8 cellular contexts compared by ENCODE assay signal in the genomic region with DNA sequence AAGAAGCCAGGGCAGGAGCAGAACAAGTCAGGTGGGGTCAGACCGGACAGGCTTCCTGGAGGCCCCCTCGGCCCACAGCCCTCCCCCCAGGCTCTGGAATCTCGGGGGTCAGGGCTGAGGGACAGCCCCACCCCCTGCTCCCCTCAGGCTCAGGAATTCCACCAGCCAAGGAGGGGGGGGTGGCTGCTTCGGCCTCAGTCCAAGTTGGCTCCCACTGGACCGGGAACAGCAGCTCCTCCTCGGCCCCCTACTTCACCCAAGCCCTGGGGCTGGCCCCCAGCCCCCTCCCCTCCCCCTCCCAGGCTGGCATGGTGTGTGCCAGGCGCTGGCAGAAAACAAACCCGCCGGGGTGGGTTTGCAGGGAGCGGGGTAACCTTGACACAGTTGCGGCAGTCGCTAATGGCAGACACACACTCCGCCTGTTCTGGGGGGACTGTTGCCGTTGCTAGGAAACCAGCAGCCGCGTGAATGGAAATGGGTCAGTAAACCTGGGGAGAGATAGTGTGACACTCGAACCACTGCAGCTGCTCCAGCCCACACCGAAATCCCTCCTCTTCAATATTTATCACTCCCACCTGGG. TPM values are rescaled to one million over a fixed set of nuclear protein-coding genes. Genes with fewer than 3 reads are reported as not detected.
DNase-seq lines count a peak whose midpoint lies in the region; ATAC-seq lines count a peak whose summit lies in the region.

No MANE protein-coding gene starts in this region.

- peak overlapping the region; percentile 69 for H2AK5ac ChIP-seq in mesenchymal stem cell (ENCODE audit: low read length, severe bottlenecking)

- ATAC-seq in GM18868 (IDR thresholded peaks at IDR 0.05; ENCODE audit: unreplicated experiment) = no peak
- no peak for ATAC-seq in GM19397 (IDR thresholded peaks at IDR 0.05; ENCODE audit: unreplicated experiment)

- H2BK12ac ChIP-seq in mesenchymal stem cell (ENCODE audit: low read length in 2 of 2) = peak overlapping the region; percentile 11 to 15

- H3K36me3 ChIP-seq in mesenchymal stem cell (ENCODE audit: control insufficient read depth in 1 of 2, insufficient read depth in 2 of 2, low read depth in 1 of 2, low read length in 2 of 2) (peaks cover 0 to 8% of the 10 kb centered on the region in 2 experiments), subcutaneous abdominal adipose tissue (ENCODE audit: control insufficient read depth in 5 of 5, insufficient read depth in 5 of 5, low read length in 5 of 5) (no peaks in the 10 kb centered on the region)

- H3K18ac ChIP-seq in mesenchymal stem cell (ENCODE audit: low read depth in 1 of 2, low read length in 2 of 2) = peak overlapping the region; percentile 76 to 84

- DNase-seq in LHCN-M2 (ENCODE audit: low read depth) (peak; percentile 56), cerebellar cortex (ENCODE audit: low spot score) (peak; percentile 80), mesenchymal stem cell (peak; percentile 45), dermis blood vessel endothelial cell (no peak), hippocampal formation (lab: John Stamatoyannopoulos, UW) (no peak)

- H2BK120ac ChIP-seq in mesenchymal stem cell (ENCODE audit: low read depth, low read length) = no peak overlapping the region

- H3K9ac ChIP-seq in mesenchymal stem cell (ENCODE audit: low read length) = peak overlapping the region; percentile 59
- peak overlapping the region in 2 of 5 donors; percentile 2 to 57 for H3K9ac ChIP-seq in subcutaneous abdominal adipose tissue (ENCODE audit: low read length in 5 of 5)

- no peak overlapping the region for H3K4me3 ChIP-seq in mesenchymal stem cell (ENCODE audit: insufficient read depth in 1 of 2, low read depth in 1 of 2, low read length in 2 of 2)
- H3K4me3 ChIP-seq in subcutaneous abdominal adipose tissue (ENCODE audit: low read depth in 1 of 5, low read length in 5 of 5) = no peak overlapping the region

- peak overlapping the region; percentile 73 for H4K8ac ChIP-seq in mesenchymal stem cell (ENCODE audit: low read length)

- peak overlapping the region; percentile 14 for H4K91ac ChIP-seq in mesenchymal stem cell (ENCODE audit: low read length)

- H3K9me3 ChIP-seq in mesenchymal stem cell (ENCODE audit: control insufficient read depth, low read length) = no peaks in the 10 kb centered on the region
- no peaks in the 10 kb centered on the region for H3K9me3 ChIP-seq in subcutaneous abdominal adipose tissue (ENCODE audit: control insufficient read depth in 5 of 5, low read length in 5 of 5)

- peak overlapping the region; percentile 33 for H2BK5ac ChIP-seq in mesenchymal stem cell (ENCODE audit: low read depth, low read length, poor library complexity, severe bottlenecking)

- peaks cover 84% of the 10 kb centered on the region for H3K4me1 ChIP-seq in mesenchymal stem cell (ENCODE audit: control insufficient read depth, insufficient read depth, low read depth, low read length)
- peaks cover 16 to 94% (median 89%) of the 10 kb centered on the region in 5 donors for H3K4me1 ChIP-seq in subcutaneous abdominal adipose tissue (ENCODE audit: control insufficient read depth in 5 of 5, insufficient read depth in 5 of 5, low read length in 5 of 5)

- H3K23ac ChIP-seq in mesenchymal stem cell (ENCODE audit: low read length in 2 of 2) = no peak overlapping the region

- H3K27me3 ChIP-seq in mesenchymal stem cell (ENCODE audit: control insufficient read depth in 1 of 2, insufficient read depth in 1 of 2, low read length in 2 of 2) (no peaks in the 10 kb centered on the region), subcutaneous abdominal adipose tissue (ENCODE audit: control insufficient read depth in 5 of 5, insufficient read depth in 4 of 5, low read length in 5 of 5) (no peaks in the 10 kb centered on the region)

- H2AFZ ChIP-seq in mesenchymal stem cell (ENCODE audit: low read depth, low read length) = no peak overlapping the region

- H3K14ac ChIP-seq in mesenchymal stem cell (ENCODE audit: low read length in 2 of 2) = no peak overlapping the region

- H3K27ac ChIP-seq in mesenchymal stem cell (ENCODE audit: low read length, poor library complexity, severe bottlenecking) (peak overlapping the region; percentile 66), subcutaneous abdominal adipose tissue (ENCODE audit: low read depth, low read length) (peak overlapping the region; percentile 46)

- 21% methylated on average over 12 of the region's 18 CpGs for WGBS in mesenchymal stem cell

- H2BK15ac ChIP-seq in mesenchymal stem cell (ENCODE audit: low read depth, poor library complexity, severe bottlenecking) = peak overlapping the region; percentile 32

- H3K4ac ChIP-seq in mesenchymal stem cell (ENCODE audit: low read depth in 1 of 2, low read length in 2 of 2) = peak overlapping the region in 1 of 2 experiments; percentile 35

- H3K4me2 ChIP-seq in mesenchymal stem cell (ENCODE audit: low read length, poor library complexity, severe bottlenecking) = peak overlapping the region; percentile 12

- H3K79me1 ChIP-seq in mesenchymal stem cell (replicated peaks; ENCODE audit: low read length, poor library complexity, severe bottlenecking) = peaks cover 15% of the 10 kb centered on the region

RNA-seq across cellular contexts. Expression of a gene that starts 32.4 kb away (rescaled TPM):
- total RNA-seq in LHCN-M2 (2014; rRNA removed) (33.5 and 40.4 TPM in 2 replicates), dermis blood vessel endothelial cell (7.1 and 16.0 TPM in 2 replicates)
- polyA plus RNA-seq in LHCN-M2 (2012) = 37.3 TPM
- 27.0 TPM for polyA plus RNA-seq in mesenchymal stem cell (2013, experiment 1 of 2)
- polyA plus RNA-seq in mesenchymal stem cell (2013, experiment 2 of 2) = 24.1 TPM

Comparison
In these comparisons a context has a peak if more than half of its experiments do, and no peak if none do; other contexts are left out.
1. DNase-seq: peak in LHCN-M2 (single experiment), cerebellar cortex (single experiment) and mesenchymal stem cell (single experiment); none in dermis blood vessel endothelial cell (single experiment) and hippocampal formation (0 of 2).